Comparison of ENCODE assay signal across 8 cellular contexts in genomic region chr6:137866200-137866913, GRCh38. TPM values are rescaled to one million over a fixed set of nuclear protein-coding genes. Genes with fewer than 3 reads are reported as not detected.
A peak's percentile ranks its signal among the peaks of the same experiment; 100 is the strongest.
DNase-seq lines count a peak whose midpoint lies in the region; ATAC-seq and TF ChIP-seq lines count a peak whose summit lies in the region.

No MANE protein-coding gene starts in this region.

- peak overlapping the region; percentile 86 for H3K4me3 Mint-ChIP-seq in Calu3 (ENCODE audit: low read depth, unreplicated experiment)
- H3K4me3 Mint-ChIP-seq in nephron progenitor cell: peak overlapping the region; percentile 95

- no peak for DNase-seq in Calu3
- DNase-seq in nephron progenitor cell: no peak
- DNase-seq in NCI-H2081 (lab: John Stamatoyannopoulos, UW): no peak
- DNase-seq in DMS153 (lab: John Stamatoyannopoulos, UW): no peak

- intact Hi-C loops in Calu3 (cut with micrococcal nuclease; ENCODE audit: unreplicated experiment): loop anchor here (5.0 kb wide), 2 partner anchors 144 to 159 kb away; no protein-coding TSS in a partner anchor

- H3K27me3 Mint-ChIP-seq in Calu3 (ENCODE audit: unreplicated experiment) (no peaks in the 10 kb centered on the region), nephron progenitor cell (ENCODE audit: low read depth, poor library complexity) (peaks cover 7% of the 10 kb centered on the region)

- H3K4me3 ChIP-seq in WI38 (ENCODE audit: low read depth, low read length): peak overlapping the region; percentile 63

- H3K27ac Mint-ChIP-seq in Calu3 (ENCODE audit: unreplicated experiment) (peak overlapping the region; percentile 71), nephron progenitor cell (peak overlapping the region; percentile 88)

- CTCF ChIA-PET in Calu3 (lab: Charles Lee): interaction anchor here (0.5 to 2.2 kb wide), 8 partner anchors 55 to 158 kb away, joined by 3 to 7 read pairs (median 4); no protein-coding TSS in a partner anchor

- H3K4me1 Mint-ChIP-seq in Calu3 (ENCODE audit: low read depth, unreplicated experiment) (peaks cover 23% of the 10 kb centered on the region), nephron progenitor cell (peaks cover 67% of the 10 kb centered on the region)

- BruUV-seq in Calu3 (replicated peaks; lab: Mats Ljungman, UMichigan): TSS peak; percentile 70

- TF ChIP-seq CTCF in Calu3 (IDR thresholded peaks at IDR 0.05; ENCODE audit: unreplicated experiment) (no peak), WI38 (IDR thresholded peaks at IDR 0.05; ENCODE audit: low read depth, low read length) (no peak), nephron progenitor cell (IDR thresholded peaks at IDR 0.05) (no peak)

- peaks cover 34% of the 10 kb centered on the region for H3K36me3 Mint-ChIP-seq in Calu3 (ENCODE audit: insufficient read depth, unreplicated experiment)
- no peaks in the 10 kb centered on the region for H3K36me3 Mint-ChIP-seq in nephron progenitor cell (ENCODE audit: low read depth)

- ATAC-seq in GM19438 (IDR thresholded peaks at IDR 0.05; ENCODE audit: low read depth, unreplicated experiment) (peak; percentile 14), HG03432 (IDR thresholded peaks at IDR 0.05; ENCODE audit: unreplicated experiment) (peak; percentile 27), esophagus mucosa (peak; percentile 17)

- H3K9me3 Mint-ChIP-seq in Calu3 (ENCODE audit: low read depth, unreplicated experiment): no peaks in the 10 kb centered on the region
- no peaks in the 10 kb centered on the region for H3K9me3 Mint-ChIP-seq in nephron progenitor cell

RNA-seq across cellular contexts. Expression of gene TNFAIP3, which starts 0.7 kb away (rescaled TPM):
- total RNA-seq in Calu3 (2022) (19.4 and 22.6 TPM in 2 replicates), esophagus mucosa (8.8 TPM)
